In the genomic region with DNA sequence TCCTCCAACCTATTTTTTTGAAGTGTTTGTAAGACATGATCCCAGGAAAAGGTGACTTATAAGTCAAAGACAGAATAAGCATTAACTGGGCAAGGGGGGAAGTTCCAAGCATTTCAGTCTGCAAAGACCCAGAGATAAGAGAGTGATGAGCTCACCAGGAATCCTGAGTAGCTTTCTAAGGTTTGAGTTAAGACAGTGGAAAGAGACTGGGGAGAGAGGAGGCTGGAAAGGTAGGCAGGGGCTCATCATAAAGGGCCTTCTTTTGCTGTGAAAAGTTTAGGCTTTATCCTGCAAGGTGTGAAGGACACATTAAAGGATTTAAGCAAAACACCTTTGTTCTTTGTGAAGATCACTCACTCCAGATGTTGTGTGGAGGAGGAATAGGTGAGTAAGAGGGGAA, we compare ENCODE assay signal across 26 cellular contexts.
"Had no signal": no experiment of that assay in that cellular context is flagged by ENCODE, and none has a peak within 500 bp of the region (broad histone marks: within the 10 kb centered on the region; RNA-seq: fewer than 3 reads in every experiment).

No MANE protein-coding gene starts in this region.

- H3K27me3 ChIP-seq: stomach, suprapubic skin, testis, thyroid gland, tibial nerve, upper lobe of left lung, upper lobe of right lung, uterus, vagina had no signal

- H3K27me3 Mint-ChIP-seq: stimulated activated memory B cell treated with anti-CD40 and anti-IgM and Interleukin-4, amounts not matched to agents 10 μg/mL and 1 μg/mL and 100 μg/mL, for 72 hours; stimulated activated naive B cell treated with anti-CD40 and anti-IgM and Interleukin-4, amounts not matched to agents 10 μg/mL and 1 μg/mL and 100 μg/mL, for 72 hours; stimulated activated naive CD8-positive, alpha-beta T cell treated with anti-CD3 and anti-CD28 coated beads, Interleukin-15, amount 100 ng/mL, for 72 hours; stimulated activated naive CD8-positive, alpha-beta T cell treated with anti-CD3 and anti-CD28 coated beads, Interleukin-15, Interleukin-2, amounts not matched to agents 100 ng/mL and 50 ng/mL, for 24 hours had no signal

- H3K9me3 ChIP-seq: stomach, suprapubic skin, testis, thoracic aorta, thyroid gland, tibial nerve, upper lobe of left lung, upper lobe of right lung, uterus, vagina had no signal

- H3K36me3 Mint-ChIP-seq: stimulated activated effector memory CD8-positive, alpha-beta T cell treated with anti-CD3 and anti-CD28 coated beads, Interleukin-12 subunit alpha, Interleukin-12 subunit beta, amount 100 ng/mL, for 72 hours; stimulated activated memory B cell treated with anti-CD40 and anti-IgM and Interleukin-4, amounts not matched to agents 10 μg/mL and 1 μg/mL and 100 μg/mL, for 72 hours; stimulated activated naive B cell treated with anti-CD40 and anti-IgM and Interleukin-4, amounts not matched to agents 10 μg/mL and 1 μg/mL and 100 μg/mL, for 72 hours; type B pancreatic cell had no signal

- DNase-seq: stimulated activated CD4-positive, alpha-beta T cell treated with anti-CD3 and anti-CD28 coated beads, Interleukin-2, amount 100 ng/mL, for 24 hours; stimulated activated CD4-positive, alpha-beta T cell treated with anti-CD3 and anti-CD28 coated beads, Interleukin-2, amount 100 ng/mL, for 48 hours; stimulated activated CD4-positive, alpha-beta T cell treated with anti-CD3 and anti-CD28 coated beads, Interleukin-4, amount 100 ng/mL, for 1 hour; stimulated activated CD4-positive, alpha-beta T cell treated with anti-CD3 and anti-CD28 coated beads, Interleukin-4, amount 100 ng/mL, for 24 hours; stimulated activated CD4-positive, alpha-beta T cell treated with anti-CD3 and anti-CD28 coated beads, Interleukin-4, amount 100 ng/mL, for 4 hours; stimulated activated CD8-positive, alpha-beta memory T cell treated with anti-CD3 and anti-CD28 coated beads, Interleukin-4, amount 100 ng/mL, for 48 hours; stimulated activated naive B cell treated with anti-CD40 and anti-IgM and Interleukin-4, amounts not matched to agents 10 μg/mL and 1 μg/mL and 100 μg/mL, for 72 hours; stimulated activated naive CD4-positive, alpha-beta T cell; stimulated activated naive CD4-positive, alpha-beta T cell treated with Interleukin-2 at 50 U/mL for 16 hours; stimulated activated naive CD8-positive, alpha-beta T cell treated with anti-CD3 and anti-CD28 coated beads, Interleukin-15, amount 100 ng/mL, for 72 hours; stimulated activated naive CD8-positive, alpha-beta T cell treated with anti-CD3 and anti-CD28 coated beads, Interleukin-15, Interleukin-2, amounts not matched to agents 100 U/mL and 50 U/mL, for 24 hours; stomach; substantia nigra; testis; thyroid gland; upper lobe of left lung; upper lobe of right lung; uterus had no signal

- ATAC-seq: stimulated activated effector memory CD8-positive, alpha-beta T cell treated with anti-CD3 and anti-CD28 coated beads, Interleukin-12 subunit alpha, Interleukin-12 subunit beta, amount 100 ng/mL, for 72 hours; stimulated activated memory B cell treated with anti-CD40 and anti-IgM and Interleukin-4, amounts not matched to agents 10 μg/mL and 1 μg/mL and 100 μg/mL, for 72 hours; stimulated activated naive B cell treated with anti-CD40 and anti-IgM and Interleukin-4, amounts not matched to agents 10 μg/mL and 1 μg/mL and 100 μg/mL, for 72 hours; stimulated activated naive CD8-positive, alpha-beta T cell treated with anti-CD3 and anti-CD28 coated beads, Interleukin-15, amount 100 ng/mL, for 72 hours; stimulated activated naive CD8-positive, alpha-beta T cell treated with anti-CD3 and anti-CD28 coated beads, Interleukin-15, Interleukin-2, amounts not matched to agents 100 U/mL and 50 U/mL, for 24 hours; upper lobe of right lung had no signal

- H3K27ac ChIP-seq: stomach, suprapubic skin, testis, thoracic aorta, thyroid gland, tibial nerve, upper lobe of left lung, upper lobe of right lung, uterus, vagina had no signal

- H3K27ac Mint-ChIP-seq: stimulated activated effector memory CD8-positive, alpha-beta T cell treated with anti-CD3 and anti-CD28 coated beads, Interleukin-12 subunit alpha, Interleukin-12 subunit beta, amount 100 ng/mL, for 72 hours; stimulated activated memory B cell treated with anti-CD40 and anti-IgM and Interleukin-4, amounts not matched to agents 10 μg/mL and 1 μg/mL and 100 μg/mL, for 72 hours; stimulated activated naive B cell treated with anti-CD40 and anti-IgM and Interleukin-4, amounts not matched to agents 10 μg/mL and 1 μg/mL and 100 μg/mL, for 72 hours; stimulated activated naive CD8-positive, alpha-beta T cell treated with anti-CD3 and anti-CD28 coated beads, Interleukin-15, amount 100 ng/mL, for 72 hours; stimulated activated naive CD8-positive, alpha-beta T cell treated with anti-CD3 and anti-CD28 coated beads, Interleukin-15, Interleukin-2, amounts not matched to agents 100 ng/mL and 50 ng/mL, for 24 hours; type B pancreatic cell had no signal

- H3K4me3 ChIP-seq: stomach, suprapubic skin, testis, thoracic aorta, thyroid gland, tibial nerve, upper lobe of left lung, upper lobe of right lung, uterus, vagina had no signal

- H3K9me3 Mint-ChIP-seq: stimulated activated memory B cell treated with anti-CD40 and anti-IgM and Interleukin-4, amounts not matched to agents 10 μg/mL and 1 μg/mL and 100 μg/mL, for 72 hours; stimulated activated naive B cell treated with anti-CD40 and anti-IgM and Interleukin-4, amounts not matched to agents 10 μg/mL and 1 μg/mL and 100 μg/mL, for 72 hours; stimulated activated naive CD8-positive, alpha-beta T cell treated with anti-CD3 and anti-CD28 coated beads, Interleukin-15, amount 100 ng/mL, for 72 hours; stimulated activated naive CD8-positive, alpha-beta T cell treated with anti-CD3 and anti-CD28 coated beads, Interleukin-15, Interleukin-2, amounts not matched to agents 100 ng/mL and 50 ng/mL, for 24 hours; type B pancreatic cell had no signal

- H3K36me3 ChIP-seq: stomach, suprapubic skin, thoracic aorta, thyroid gland, tibial nerve, upper lobe of left lung, upper lobe of right lung, vagina had no signal

- H3K4me1 Mint-ChIP-seq: stimulated activated effector memory CD8-positive, alpha-beta T cell treated with anti-CD3 and anti-CD28 coated beads, Interleukin-12 subunit alpha, Interleukin-12 subunit beta, amount 100 ng/mL, for 72 hours; stimulated activated memory B cell treated with anti-CD40 and anti-IgM and Interleukin-4, amounts not matched to agents 10 μg/mL and 1 μg/mL and 100 μg/mL, for 72 hours; stimulated activated naive B cell treated with anti-CD40 and anti-IgM and Interleukin-4, amounts not matched to agents 10 μg/mL and 1 μg/mL and 100 μg/mL, for 72 hours; stimulated activated naive CD8-positive, alpha-beta T cell treated with anti-CD3 and anti-CD28 coated beads, Interleukin-15, amount 100 ng/mL, for 72 hours had no signal

- H3K4me3 Mint-ChIP-seq: stimulated activated effector memory CD8-positive, alpha-beta T cell treated with anti-CD3 and anti-CD28 coated beads, Interleukin-12 subunit alpha, Interleukin-12 subunit beta, amount 100 ng/mL, for 72 hours; stimulated activated memory B cell treated with anti-CD40 and anti-IgM and Interleukin-4, amounts not matched to agents 10 μg/mL and 1 μg/mL and 100 μg/mL, for 72 hours; stimulated activated naive B cell treated with anti-CD40 and anti-IgM and Interleukin-4, amounts not matched to agents 10 μg/mL and 1 μg/mL and 100 μg/mL, for 72 hours; stimulated activated naive CD8-positive, alpha-beta T cell treated with anti-CD3 and anti-CD28 coated beads, Interleukin-15, amount 100 ng/mL, for 72 hours; stimulated activated naive CD8-positive, alpha-beta T cell treated with anti-CD3 and anti-CD28 coated beads, Interleukin-15, Interleukin-2, amounts not matched to agents 100 ng/mL and 50 ng/mL, for 24 hours; type B pancreatic cell had no signal

- H3K4me1 ChIP-seq: stomach, suprapubic skin, testis, thyroid gland, tibial nerve, upper lobe of left lung, upper lobe of right lung, uterus, vagina had no signal
